ENCODE assay signal across 22 cellular contexts in the genomic region with DNA sequence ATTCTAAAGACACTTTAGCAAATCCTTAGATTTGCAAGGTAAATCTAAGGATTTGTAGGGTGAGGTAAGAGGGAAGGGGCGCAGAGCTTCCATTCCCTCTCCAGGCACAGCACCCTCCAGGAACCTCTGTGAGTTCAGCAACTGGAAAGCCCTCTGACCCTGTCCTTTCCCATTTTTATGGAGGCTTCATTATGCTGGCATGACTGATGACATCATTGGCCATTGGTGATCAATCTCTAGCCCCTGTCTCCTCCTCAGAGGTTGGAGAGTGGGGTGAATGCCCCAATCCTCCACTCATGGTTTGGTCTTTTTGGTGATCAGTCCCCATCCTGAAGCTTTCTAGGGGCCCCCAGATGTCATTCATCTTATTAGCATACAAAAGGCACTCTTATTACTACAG.
"Had no signal": no experiment of that assay in that cellular context is flagged by ENCODE, and none has a peak within 500 bp of the region (broad histone marks: within the 10 kb centered on the region; RNA-seq: fewer than 3 reads in every experiment).

No MANE protein-coding gene starts in this region.

- H3K36me3 ChIP-seq: MG63, SJCRH30 had no signal

- H3K27ac ChIP-seq: HL-60, SJCRH30 had no signal

- FAIRE-seq: HTR-8/SVneo, RCC 7860 had no signal

- DNase-seq: KBM-7, NCI-H1092, NCI-H1105 treated with DMSO at 0.1 percent for 48 hours, NCI-H1417 treated with DMSO at 0.1 percent for 48 hours, NCI-H146, NCI-H1694 treated with DMSO at 0.1 percent for 48 hours, NCI-H1930, NCI-H2081, NCI-H2107, NCI-H226, NCI-H446, NCI-H510A, NCI-H524 treated with DMSO at 0.1 percent for 48 hours, NCI-H69, NCI-H774, RPMI8226, SHP77 treated with DMSO at 0.1 percent for 48 hours had no signal

- H3K27me3 ChIP-seq: MG63 had no signal

- H3K4me3 ChIP-seq: MG63, SJCRH30 had no signal

- H3K9me3 ChIP-seq: MG63, SJCRH30 had no signal
